28 cellular contexts compared by ENCODE assay signal in genomic region chr2:225582355-225583116, GRCh38.
"Had no signal": no experiment of that assay in that cellular context is flagged by ENCODE, and none has a peak within 500 bp of the region (broad histone marks: within the 10 kb centered on the region; RNA-seq: fewer than 3 reads in every experiment).

No MANE protein-coding gene starts in this region.

- H3K36me3 ChIP-seq: brain microvascular endothelial cell, heart left ventricle, pancreas, right atrium auricular region, transverse colon, uterus, WERI-Rb-1 had no signal

- H3K9me3 ChIP-seq: heart left ventricle, pancreas, right atrium auricular region, testis, transverse colon, uterus had no signal

- H3K27ac ChIP-seq: brain microvascular endothelial cell, heart left ventricle, pancreas, right atrium auricular region, testis, transverse colon, uterus, WERI-Rb-1 had no signal

- H3K4me3 ChIP-seq: heart left ventricle, pancreas, right atrium auricular region, testis, transverse colon, uterus had no signal

- H3K27ac Mint-ChIP-seq: activated CD4-positive, alpha-beta memory T cell treated with anti-CD3 and anti-CD28 coated beads, Interleukin-2, amount 10 ng/mL, durations not matched to agents 7 days and 5 days; activated naive CD4-positive, alpha-beta T cell treated with anti-CD3 and anti-CD28 coated beads, Interleukin-2, amount 10 ng/mL, durations not matched to agents 7 days and 5 days; activated naive CD8-positive, alpha-beta T cell treated with anti-CD3 and anti-CD28 coated beads, Interleukin-2, amount 10 ng/mL, durations not matched to agents 7 days and 5 days; activated T-cell treated with anti-CD3 and anti-CD28 coated beads, Interleukin-2, amount 50 U/mL, for 24 hours; effector memory CD8-positive, alpha-beta T cell; T-helper 17 cell had no signal

- H3K4me1 ChIP-seq: heart left ventricle, pancreas, right atrium auricular region, testis, transverse colon, uterus had no signal

- DNase-seq: activated CD4-positive, alpha-beta memory T cell treated with anti-CD3 and anti-CD28 coated beads, Interleukin-2, amount 10 ng/mL, durations not matched to agents 7 days and 5 days; activated CD4-positive, alpha-beta T cell treated with anti-CD3 and anti-CD28 coated beads for 48 hours; activated CD8-positive, alpha-beta memory T cell treated with anti-CD3 and anti-CD28 coated beads, Interleukin-2, amount 50 U/mL, for 48 hours; activated gamma-delta T cell; activated naive CD4-positive, alpha-beta T cell treated with anti-CD3 and anti-CD28 coated beads, Interleukin-2, amount 10 ng/mL, durations not matched to agents 7 days and 5 days; activated naive CD8-positive, alpha-beta T cell treated with anti-CD3 and anti-CD28 coated beads, Interleukin-2, amount 10 ng/mL, durations not matched to agents 7 days and 5 days; activated T-cell treated with anti-CD3 and anti-CD28 coated beads, Interleukin-2, amount 50 U/mL, for 24 hours; brain microvascular endothelial cell; cortex of kidney; effector memory CD8-positive, alpha-beta T cell; erythroblast; hypothalamus; kidney glomerular epithelial cell; mammary epithelial cell; nucleus accumbens; stimulated activated CD4-positive, alpha-beta T cell treated with anti-CD3 and anti-CD28 coated beads, Interleukin-2, amount 100 ng/mL, for 48 hours; stimulated activated naive CD8-positive, alpha-beta T cell treated with anti-CD3 and anti-CD28 coated beads, Interleukin-15, Interleukin-2, amounts not matched to agents 100 U/mL and 50 U/mL, for 24 hours; T-helper 17 cell; T1000; testis; transverse colon; uterus; WERI-Rb-1 had no signal

- H3K27me3 ChIP-seq: brain microvascular endothelial cell, heart left ventricle, pancreas, right atrium auricular region, testis, transverse colon, uterus had no signal

- H3K4me1 Mint-ChIP-seq: activated CD4-positive, alpha-beta memory T cell treated with anti-CD3 and anti-CD28 coated beads, Interleukin-2, amount 10 ng/mL, durations not matched to agents 7 days and 5 days; activated naive CD4-positive, alpha-beta T cell treated with anti-CD3 and anti-CD28 coated beads, Interleukin-2, amount 10 ng/mL, durations not matched to agents 7 days and 5 days; activated naive CD8-positive, alpha-beta T cell treated with anti-CD3 and anti-CD28 coated beads, Interleukin-2, amount 10 ng/mL, durations not matched to agents 7 days and 5 days; T-helper 17 cell had no signal

- H3K27me3 Mint-ChIP-seq: activated naive CD4-positive, alpha-beta T cell treated with anti-CD3 and anti-CD28 coated beads, Interleukin-2, amount 10 ng/mL, durations not matched to agents 7 days and 5 days had no signal

- H3K4me3 Mint-ChIP-seq: activated CD4-positive, alpha-beta memory T cell treated with anti-CD3 and anti-CD28 coated beads, Interleukin-2, amount 10 ng/mL, durations not matched to agents 7 days and 5 days; activated naive CD4-positive, alpha-beta T cell treated with anti-CD3 and anti-CD28 coated beads, Interleukin-2, amount 10 ng/mL, durations not matched to agents 7 days and 5 days; activated naive CD8-positive, alpha-beta T cell treated with anti-CD3 and anti-CD28 coated beads, Interleukin-2, amount 10 ng/mL, durations not matched to agents 7 days and 5 days; activated T-cell treated with anti-CD3 and anti-CD28 coated beads, Interleukin-2, amount 50 U/mL, for 24 hours; effector memory CD8-positive, alpha-beta T cell; T-helper 17 cell had no signal

- H3K36me3 Mint-ChIP-seq: activated naive CD4-positive, alpha-beta T cell treated with anti-CD3 and anti-CD28 coated beads, Interleukin-2, amount 10 ng/mL, durations not matched to agents 7 days and 5 days; activated naive CD8-positive, alpha-beta T cell treated with anti-CD3 and anti-CD28 coated beads, Interleukin-2, amount 10 ng/mL, durations not matched to agents 7 days and 5 days had no signal

- ATAC-seq: activated CD4-positive, CD25-positive, alpha-beta regulatory T cell treated with anti-CD3 and anti-CD28 coated beads, Interleukin-2, amount 50 U/mL, for 24 hours; effector memory CD8-positive, alpha-beta T cell; heart left ventricle; left lobe of liver; pancreas; stimulated activated naive CD8-positive, alpha-beta T cell treated with anti-CD3 and anti-CD28 coated beads, Interleukin-15, Interleukin-2, amounts not matched to agents 100 U/mL and 50 U/mL, for 24 hours; T-helper 17 cell had no signal

- H3K9me3 Mint-ChIP-seq: activated CD4-positive, alpha-beta memory T cell treated with anti-CD3 and anti-CD28 coated beads, Interleukin-2, amount 10 ng/mL, durations not matched to agents 7 days and 5 days; activated naive CD4-positive, alpha-beta T cell treated with anti-CD3 and anti-CD28 coated beads, Interleukin-2, amount 10 ng/mL, durations not matched to agents 7 days and 5 days; activated naive CD8-positive, alpha-beta T cell treated with anti-CD3 and anti-CD28 coated beads, Interleukin-2, amount 10 ng/mL, durations not matched to agents 7 days and 5 days; activated T-cell treated with anti-CD3 and anti-CD28 coated beads, Interleukin-2, amount 50 U/mL, for 24 hours; effector memory CD8-positive, alpha-beta T cell had no signal
